ENCODE assay signal across 20 cellular contexts in genomic region chr3:170338690-170339340, GRCh38. TPM values are rescaled to one million over a fixed set of nuclear protein-coding genes. Genes with fewer than 3 reads are reported as not detected.
DNase-seq lines count a peak whose midpoint lies in the region; ATAC-seq, FAIRE-seq and TF ChIP-seq lines count a peak whose summit lies in the region.
"Had no signal": no experiment of that assay in that cellular context is flagged by ENCODE, and none has a peak within 500 bp of the region (broad histone marks: within the 10 kb centered on the region; RNA-seq: fewer than 3 reads in every experiment).

No MANE protein-coding gene starts in this region.

- peak; percentile 20 for DNase-seq in DMS 273 (lab: John Stamatoyannopoulos, UW; ENCODE audit: unreplicated experiment)
- no peak for DNase-seq in DMS 273 treated with DMSO at 0.1 percent for 48 hours (lab: John Stamatoyannopoulos, UW)
- peak; percentile 31 for DNase-seq in GM23338 (ENCODE audit: low spot score)
- DNase-seq in K562 (ENCODE audit: extremely low read depth in 1 of 4, low spot score in 3 of 4): peak in 1 of 4 experiments; percentile 20
- DNase-seq in trophoblast cell: peak; percentile 93 to 94
- DNase-seq in head of caudate nucleus: no peak
- DNase-seq: AML-193; Caco-2; CD8-positive, alpha-beta memory T cell; DMS79 treated with DMSO at 0.1 percent for 48 hours; EL; GDM1; HCEC 1CT; IMR-90 had no signal

- H3K4me3 ChIP-seq in GM23338 (no peak overlapping the region), K562 (no peak overlapping the region), trophoblast cell (ENCODE audit: low read depth, low read length) (no peak overlapping the region)
- H3K4me3 ChIP-seq: BLaER1 had no signal

- H3K4me1 Mint-ChIP-seq in GM23338: no peaks in the 10 kb centered on the region
- H3K4me1 Mint-ChIP-seq: CD8-positive, alpha-beta memory T cell had no signal

- H4K20me1 ChIP-seq in GM23338 (replicated peaks; ENCODE audit: insufficient read depth): no peaks in the 10 kb centered on the region
- H4K20me1 ChIP-seq in K562 (replicated peaks; ENCODE audit: control insufficient read depth, insufficient read depth, low read length): no peaks in the 10 kb centered on the region
- H4K20me1 ChIP-seq: BLaER1 had no signal

- H3K18ac ChIP-seq in trophoblast cell (ENCODE audit: low read length): no peak overlapping the region

- H3K9me3 Mint-ChIP-seq in GM23338: peaks cover 79% of the 10 kb centered on the region

- H3K36me3 ChIP-seq in GM23338 (ENCODE audit: insufficient read depth) (peaks cover 29% of the 10 kb centered on the region; the same call in 1 of the 2 replicates), K562 (ENCODE audit: control insufficient read depth, insufficient read depth, low read length) (no peaks in the 10 kb centered on the region), trophoblast cell (ENCODE audit: control insufficient read depth in 1 of 2, insufficient read depth in 2 of 2, low read length in 2 of 2) (peaks cover 1 to 7% of the 10 kb centered on the region in 2 experiments)
- H3K36me3 ChIP-seq: BLaER1 had no signal

- no peak overlapping the region for H2AK5ac ChIP-seq in trophoblast cell (ENCODE audit: low read length)

- H3K9ac ChIP-seq in K562 (ENCODE audit: insufficient read depth in 1 of 2, low read depth in 2 of 2, low read length in 2 of 2) (no peak overlapping the region), trophoblast cell (ENCODE audit: low read length) (no peak overlapping the region)
- H3K9ac ChIP-seq: BLaER1, KMS-11 had no signal

- no peak overlapping the region for H3K27ac Mint-ChIP-seq in GM23338

- in situ Hi-C loops in K562 (cut with MboI): no loop called here

- CTCF ChIA-PET in K562 (lab: Yijun Ruan, JAX; ENCODE audit: low intra/inter-chr PET ratio): interaction anchor here (0.6 kb wide), 1 partner anchor 71 kb away, joined by 3 read pairs; no protein-coding TSS in a partner anchor

- H3K4me2 ChIP-seq in GM23338 (no peak overlapping the region), K562 (ENCODE audit: insufficient read depth, low read length) (no peak overlapping the region), trophoblast cell (ENCODE audit: low read length) (no peak overlapping the region)
- H3K4me2 ChIP-seq: BLaER1, KMS-11 had no signal

- H3K4me1 ChIP-seq in GM23338 (ENCODE audit: insufficient read depth) (no peaks in the 10 kb centered on the region), K562 (replicated peaks in 1 of 2; ENCODE audit: control insufficient read depth in 2 of 2, insufficient read depth in 2 of 2, low read length in 2 of 2) (peaks cover 0 to 1% of the 10 kb centered on the region in 2 experiments; a peak in 2 of 5 replicates), trophoblast cell (ENCODE audit: control insufficient read depth in 1 of 2, insufficient read depth in 2 of 2, low read length in 2 of 2) (no peaks in the 10 kb centered on the region)
- H3K4me1 ChIP-seq: BLaER1 had no signal

- H3K27me3 ChIP-seq in GM23338 (ENCODE audit: insufficient read depth) (no peaks in the 10 kb centered on the region), K562 (ENCODE audit: control insufficient read depth in 2 of 2, insufficient read depth in 2 of 2, low read length in 2 of 2) (no peaks in the 10 kb centered on the region), trophoblast cell (ENCODE audit: insufficient read depth, low read length) (no peaks in the 10 kb centered on the region)
- H3K27me3 ChIP-seq: BLaER1 had no signal

- no peak for TF ChIP-seq EP300 in K562 (IDR thresholded peaks at IDR 0.05; ENCODE audit: low read length)

- H2BK120ac ChIP-seq in trophoblast cell (ENCODE audit: insufficient read depth, low read length, poor library complexity): no peak overlapping the region

- H2BK12ac ChIP-seq in trophoblast cell (ENCODE audit: low read length): no peak overlapping the region

- H3F3A ChIP-seq in GM23338 (replicated peaks; ENCODE audit: low read depth): 0 out of 2 replicates have a peak, but pooled peaks cover 3% of the 10 kb centered on the region

- WGBS in K562 (ENCODE audit: insufficient coverage, low coverage, missing lambda C conversion rate): 18% methylated on average over 1 of the region's 1 CpG
- no CpG with 5 or more reads among the region's 1 CpG for WGBS in trophoblast cell (ENCODE audit: extremely low coverage, insufficient coverage, insufficient read length)

- no peaks in the 10 kb centered on the region; the same call in 1 of the 2 replicates for H3K9me2 ChIP-seq in GM23338 (ENCODE audit: insufficient read depth)

- H2BK5ac ChIP-seq in trophoblast cell (ENCODE audit: low read depth, low read length, poor library complexity): no peak overlapping the region

- H3K79me2 ChIP-seq in GM23338 (replicated peaks; ENCODE audit: insufficient read depth) (no peaks in the 10 kb centered on the region), K562 (ENCODE audit: control insufficient read depth, insufficient read depth, low read length) (no peaks in the 10 kb centered on the region), trophoblast cell (ENCODE audit: control insufficient read depth, insufficient read depth, low read length, poor library complexity) (peaks cover 2% of the 10 kb centered on the region)

- no TSS peak for BruUV-seq in K562 (replicated peaks; lab: Mats Ljungman, UMichigan)

- no peak overlapping the region for H3K14ac ChIP-seq in trophoblast cell (ENCODE audit: low read length)

- peaks cover 49% of the 10 kb centered on the region for H3K36me3 Mint-ChIP-seq in GM23338 (ENCODE audit: low read depth)

- H4K12ac ChIP-seq in trophoblast cell (ENCODE audit: low read depth, low read length): no peak overlapping the region

- ATAC-seq in GM23338: no peak
- peak; percentile 64 for ATAC-seq in K562
- ATAC-seq in HG02885 (IDR thresholded peaks at IDR 0.05; ENCODE audit: poor library complexity, unreplicated experiment): no peak

- TF ChIP-seq POLR2A in K562 (conservative IDR thresholded peaks at IDR 0.05): no peak

- H3K4ac ChIP-seq in trophoblast cell (ENCODE audit: low read depth, low read length): no peak overlapping the region

- no peaks in the 10 kb centered on the region for H3K9me1 ChIP-seq in K562 (ENCODE audit: control insufficient read depth, insufficient read depth, low read length)

- no peak overlapping the region for H3K27ac ChIP-seq in GM23338 (ENCODE audit: low read depth)
- H3K27ac ChIP-seq in K562 (ENCODE audit: extremely low read depth, low read depth, low read length): no peak overlapping the region
- H3K27ac ChIP-seq in trophoblast cell (ENCODE audit: low read depth, low read length): no peak overlapping the region
- H3K27ac ChIP-seq: 22Rv1, BLaER1, KMS-11 had no signal

- intact Hi-C loops in K562 (cut with micrococcal nuclease) (no loop called here), head of caudate nucleus (cut with DNase I) (no loop called here)

- TF ChIP-seq CTCF in GM23338 (conservative IDR thresholded peaks at IDR 0.05; ENCODE audit: low read depth in 2 of 2) (no peak), K562 (IDR thresholded peaks at IDR 0.05 in 2 of 3, conservative IDR thresholded peaks at IDR 0.05 in 1 of 3; ENCODE audit: insufficient read depth in 2 of 3, low read depth in 1 of 3, low read length in 3 of 3) (no peak)

- H3K27me3 Mint-ChIP-seq in GM23338 (ENCODE audit: insufficient read depth, low read depth, poor library complexity): peaks cover 1% of the 10 kb centered on the region

- no peak for FAIRE-seq in K562 (lab: Jason Lieb, UNC)
- FAIRE-seq: GM12892, GM19239 had no signal

- POLR2A ChIA-PET in K562 (lab: Yijun Ruan, JAX): interaction anchor here (0.7 kb wide), 1 partner anchor 531 kb away, joined by 3 read pairs; the partner anchor contains the start of gene RPL22L1

- H3K23ac ChIP-seq in trophoblast cell (ENCODE audit: low read length): no peak overlapping the region

- H4K8ac ChIP-seq in trophoblast cell (ENCODE audit: low read depth, low read length): no peak overlapping the region

- H4K91ac ChIP-seq in trophoblast cell (ENCODE audit: low read depth, low read length): no peak overlapping the region

- TF ChIP-seq RAD21 in K562 (CRISPR knock-in tag; conservative IDR thresholded peaks at IDR 0.05 in 1 of 2, IDR thresholded peaks at IDR 0.05 in 1 of 2): no peak

- no peak overlapping the region for H3K4me3 Mint-ChIP-seq in GM23338
- H3K4me3 Mint-ChIP-seq: CD8-positive, alpha-beta memory T cell had no signal

- no peak overlapping the region for H2AFZ ChIP-seq in GM23338
- H2AFZ ChIP-seq in K562 (ENCODE audit: low read depth, low read length): peak overlapping the region; percentile 25; the same call in 1 of the 2 replicates
- H2AFZ ChIP-seq in trophoblast cell (ENCODE audit: insufficient read depth, low read length, poor library complexity): no peak overlapping the region

- peaks cover 3% of the 10 kb centered on the region; the same call in 1 of the 2 replicates for H3K9me3 ChIP-seq in K562 (replicated peaks; ENCODE audit: control insufficient read depth, insufficient read depth, low read depth, low read length)
- H3K9me3 ChIP-seq in trophoblast cell (ENCODE audit: insufficient read depth, low read depth, low read length): peaks cover 10% of the 10 kb centered on the region

- H3K79me1 ChIP-seq in trophoblast cell (ENCODE audit: low read length): peaks cover 10% of the 10 kb centered on the region

TF ChIP-seq in GM23338, 12 proteins besides CTCF, POLR2A, EP300 and RAD21 (continues in another document):
- no peak for TF ChIP-seq EZH2phosphoT487 (IDR thresholded peaks at IDR 0.05; ENCODE audit: unreplicated experiment)

TF ChIP-seq in K562, 482 proteins besides CTCF, POLR2A, EP300 and RAD21 (continues in another document):
- TF ChIP-seq ILK (tag; IDR thresholded peaks at IDR 0.05; ENCODE audit: borderline replicate concordance, low read depth): no peak

RNA-seq across cellular contexts. Expression of gene SKIL, which starts 18.7 kb away (rescaled TPM):
- 309 and 358 TPM in 2 replicates for total RNA-seq in GM23338 (2014; rRNA removed; shearing (Covaris generic))
- polyA plus RNA-seq in GM23338 (2016; fragmentation: Nextera tagmentation; extraction: Ambion mirVana) (134 and 141 TPM in 2 replicates), K562 (2011; rRNA removed) (5.7 and 6.7 TPM in 2 replicates), K562 (2014; fragmentation: Illumina TruSeq; extraction: Trizol) (4.2 and 4.8 TPM in 2 replicates), K562 (2014; fragmentation: Nextera tagmentation; extraction: Ambion mirVana) (1 to 10 TPM; 4.4 to 9.7 TPM), K562 (2014; rRNA removed) (4.3 and 5.5 TPM in 2 replicates)
- total RNA-seq in K562 (2011; cell fraction: chromatin; rRNA removed; ENCODE audit: low replicate concordance): 19.4 and 45.9 TPM in 2 replicates
- total RNA-seq in K562 (2011; cell fraction: nucleolus; rRNA removed): 7.0 and 9.3 TPM in 2 replicates
- total RNA-seq in K562 (2011; cell fraction: nucleoplasm; rRNA removed): 15.2 and 16.4 TPM in 2 replicates
- total RNA-seq in K562 (2014; rRNA removed) (11.5 and 19.1 TPM in 2 replicates), K562 (2014; rRNA removed; fragmentation: Illumina TruSeq; extraction: Trizol) (16.2 and 20.0 TPM in 2 replicates), K562 (2015; rRNA removed; fragmentation: Illumina TruSeq; extraction: Trizol) (15.5 and 15.6 TPM in 2 replicates), K562 (2021) (14.1 and 14.3 TPM in 2 replicates)
- 1.4 and 2.6 TPM in 2 replicates for polyA plus RNA-seq in K562 (2011; cell fraction: cytosol; rRNA removed)
- 4.0 and 4.2 TPM in 2 replicates for polyA plus RNA-seq in K562 (2011; cell fraction: nucleus; rRNA removed)
- 7.3 and 9.6 TPM in 2 replicates for polyA plus RNA-seq in K562 (2012)
- 30.7 and 32.7 TPM in 2 replicates for polyA minus RNA-seq in K562 (2011; rRNA and poly(A)+ RNA removed)
- 14.4 and 18.0 TPM in 2 replicates for polyA minus RNA-seq in K562 (2011; cell fraction: cytosol; rRNA and poly(A)+ RNA removed)
- polyA minus RNA-seq in K562 (2011; cell fraction: nucleus; rRNA and poly(A)+ RNA removed): 5.0 and 8.0 TPM in 2 replicates
- 90.2 and 92.2 TPM in 2 replicates for polyA plus RNA-seq in trophoblast cell (2013)

Comparison
In these comparisons a context has a peak if more than half of its experiments do, and no peak if none do; other contexts are left out.
1. DNase-seq: peak in DMS 273 (single experiment), GM23338 (single experiment) and trophoblast cell (2 of 2); none in DMS 273 treated with DMSO at 0.1 percent for 48 hours (single experiment) and head of caudate nucleus (0 of 42).